In the genomic region with DNA sequence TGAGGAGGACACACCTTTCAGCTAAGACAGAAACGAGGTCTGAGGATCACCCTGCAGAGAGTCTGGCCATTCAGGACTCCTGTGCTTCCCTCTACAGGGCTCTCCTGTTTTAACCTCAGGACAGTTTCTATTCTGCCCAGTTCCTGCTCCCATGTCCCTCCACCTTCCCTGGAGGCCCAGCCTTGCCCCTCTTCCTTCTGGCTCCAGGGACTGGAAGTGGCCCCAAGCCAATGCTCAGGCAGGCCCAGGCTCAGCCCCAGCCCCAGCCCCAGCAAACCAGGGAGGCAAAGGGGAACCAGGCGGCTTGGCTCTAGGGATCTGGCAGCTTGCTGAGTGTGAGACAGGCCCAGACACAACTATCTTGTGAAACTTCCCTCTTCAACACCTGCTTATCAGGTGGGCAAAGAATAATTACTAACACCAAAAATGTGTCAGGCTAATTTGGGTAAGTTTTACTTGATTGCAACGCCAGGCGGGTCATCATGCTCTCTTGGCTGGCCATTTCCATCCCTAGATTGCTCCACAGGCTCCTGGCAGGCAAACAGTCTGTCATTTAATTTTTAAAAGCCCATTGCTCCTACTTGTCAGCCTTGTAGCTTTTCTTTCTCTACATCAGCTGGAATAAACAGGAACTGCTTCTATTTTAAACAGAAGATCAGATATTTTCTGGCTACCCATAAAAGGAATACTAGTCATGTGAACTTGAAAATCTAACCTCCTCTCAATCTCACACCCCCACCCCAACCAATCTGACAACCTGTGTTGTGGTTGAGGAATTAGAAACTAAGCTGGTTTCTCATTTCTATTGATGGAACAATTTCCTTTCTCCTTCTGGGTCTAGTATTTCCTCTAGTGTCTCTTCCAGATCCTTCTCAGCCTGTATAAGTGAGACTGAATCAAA, we compare ENCODE assay signal across 12 cellular contexts. TPM values are rescaled to one million over a fixed set of nuclear protein-coding genes. Genes with fewer than 3 reads are reported as not detected.
DNase-seq lines count a peak whose midpoint lies in the region; ATAC-seq, FAIRE-seq and TF ChIP-seq lines count a peak whose summit lies in the region.
"Had no signal": no experiment of that assay in that cellular context is flagged by ENCODE, and none has a peak within 500 bp of the region (broad histone marks: within the 10 kb centered on the region; RNA-seq: fewer than 3 reads in every experiment).

No MANE protein-coding gene starts in this region.

- no TSS peak for BruUV-seq in K562 (replicated peaks; lab: Mats Ljungman, UMichigan)

- TF ChIP-seq RAD21 in K562 (CRISPR knock-in tag; conservative IDR thresholded peaks at IDR 0.05 in 1 of 2, IDR thresholded peaks at IDR 0.05 in 1 of 2), result peak in 1 of 2 experiments; percentile 22; a peak in 1 of 4 replicates

- in situ Hi-C loops in K562 (cut with MboI), result no loop called here

- no peaks in the 10 kb centered on the region; the same call in 1 of the 2 replicates for H3K9me3 ChIP-seq in K562 (replicated peaks; ENCODE audit: control insufficient read depth, insufficient read depth, low read depth, low read length)
- H3K9me3 ChIP-seq in right lobe of liver, result no peaks in the 10 kb centered on the region
- H3K9me3 ChIP-seq: HAP-1 had no signal

- no peaks in the 10 kb centered on the region for H3K9me1 ChIP-seq in K562 (ENCODE audit: control insufficient read depth, insufficient read depth, low read length)

- no peak for FAIRE-seq in K562 (lab: Jason Lieb, UNC)

- no peak overlapping the region for H2AFZ ChIP-seq in K562 (ENCODE audit: low read depth, low read length)

- POLR2A ChIA-PET in K562 (lab: Yijun Ruan, JAX), result interaction anchor here (0.6 to 0.8 kb wide), 3 partner anchors 10 to 425 kb away, joined by 3 read pairs; no protein-coding TSS in a partner anchor

- TF ChIP-seq CTCF in K562 (IDR thresholded peaks at IDR 0.05 in 2 of 3, conservative IDR thresholded peaks at IDR 0.05 in 1 of 3; ENCODE audit: insufficient read depth in 2 of 3, low read depth in 1 of 3, low read length in 3 of 3) (no peak; a peak in 1 of 6 replicates), right lobe of liver (IDR thresholded peaks at IDR 0.05) (no peak)

- H3K27ac ChIP-seq in K562 (ENCODE audit: extremely low read depth, low read depth, low read length), result no peak overlapping the region
- no peak overlapping the region for H3K27ac ChIP-seq in right lobe of liver

- H4K20me1 ChIP-seq in K562 (replicated peaks; ENCODE audit: control insufficient read depth, insufficient read depth, low read length), result no peaks in the 10 kb centered on the region

- H3K36me3 ChIP-seq in K562 (ENCODE audit: control insufficient read depth, insufficient read depth, low read length), result peaks cover 6% of the 10 kb centered on the region; the same call in 2 of the 3 replicates
- peaks cover 0 to 4% (median under 1%) of the 10 kb centered on the region in 4 donors for H3K36me3 ChIP-seq in right lobe of liver

- no peaks in the 10 kb centered on the region for H3K79me2 ChIP-seq in K562 (ENCODE audit: control insufficient read depth, insufficient read depth, low read length)

- H3K4me1 ChIP-seq in K562 (replicated peaks in 1 of 2; ENCODE audit: control insufficient read depth in 2 of 2, insufficient read depth in 2 of 2, low read length in 2 of 2), result peaks cover 7 to 18% of the 10 kb centered on the region in 2 experiments; a peak in 4 of 5 replicates
- no peaks in the 10 kb centered on the region for H3K4me1 ChIP-seq in right lobe of liver
- H3K4me1 ChIP-seq: HAP-1 had no signal

- no peak overlapping the region; a peak in 1 of 4 replicates for H3K9ac ChIP-seq in K562 (ENCODE audit: insufficient read depth in 1 of 2, low read depth in 2 of 2, low read length in 2 of 2)

- ATAC-seq in K562 (peak; percentile 74), right lobe of liver (peak; percentile 18 to 49 (median 32)), HG03196 (IDR thresholded peaks at IDR 0.05; ENCODE audit: unreplicated experiment) (no peak)

- DNase-seq in ELF-1 (ENCODE audit: low read depth, low spot score), result peak; percentile 16
- DNase-seq in Jurkat, Clone E6-1 (ENCODE audit: low read depth, low spot score), result peak; percentile 27
- DNase-seq in K562 (ENCODE audit: extremely low read depth in 1 of 4, low spot score in 3 of 4), result peak in 1 of 4 experiments; percentile 2
- DNase-seq in right lobe of liver, result no peak
- DNase-seq in amygdala (lab: John Stamatoyannopoulos, UW), result no peak
- DNase-seq in central memory CD4-positive, alpha-beta T cell, result no peak
- DNase-seq in posterior cingulate gyrus, result no peak
- DNase-seq: effector CD4-positive, alpha-beta T cell had no signal

- no peak overlapping the region for H3K4me2 ChIP-seq in K562 (ENCODE audit: insufficient read depth, low read length)

- TF ChIP-seq EP300 in K562 (IDR thresholded peaks at IDR 0.05; ENCODE audit: low read length), result no peak

- 68% methylated on average over 2 of the region's 4 CpGs for WGBS in K562 (ENCODE audit: insufficient coverage, low coverage, missing lambda C conversion rate)
- 73% methylated on average over 4 of the region's 4 CpGs for WGBS in right lobe of liver (ENCODE audit: insufficient coverage, low coverage, low lambda C conversion rate, missing lambda C conversion rate)

- CTCF ChIA-PET in K562 (lab: Yijun Ruan, JAX; ENCODE audit: low intra/inter-chr PET ratio), result no interaction called here

- intact Hi-C loops in K562 (cut with micrococcal nuclease), result no loop called here
- intact Hi-C loops in right lobe of liver (cut with DNase I), result no loop called here
- intact Hi-C loops in posterior cingulate gyrus (cut with DNase I), result no loop called here

- no peak for TF ChIP-seq POLR2A in K562 (conservative IDR thresholded peaks at IDR 0.05)
- no peak for TF ChIP-seq POLR2A in right lobe of liver (IDR thresholded peaks at IDR 0.05)

- no peaks in the 10 kb centered on the region for H3K27me3 ChIP-seq in K562 (ENCODE audit: control insufficient read depth in 2 of 2, insufficient read depth in 2 of 2, low read length in 2 of 2)
- H3K27me3 ChIP-seq in right lobe of liver, result no peaks in the 10 kb centered on the region

- no peak overlapping the region for H3K4me3 ChIP-seq in Jurkat, Clone E6-1 (ENCODE audit: low read length)
- H3K4me3 ChIP-seq in K562, result no peak overlapping the region
- H3K4me3 ChIP-seq in right lobe of liver, result no peak overlapping the region
- H3K4me3 ChIP-seq: HAP-1 had no signal

TF ChIP-seq in K562, 482 proteins besides CTCF, POLR2A, EP300 and RAD21:
- TF ChIP-seq WHSC1 (IDR thresholded peaks at IDR 0.05; ENCODE audit: low read length) (no peak), ILK (tag; IDR thresholded peaks at IDR 0.05; ENCODE audit: borderline replicate concordance, low read depth) (no peak), SP2 (IDR thresholded peaks at IDR 0.05; ENCODE audit: extremely low read depth, low read depth, low read length, poor library complexity, severe bottlenecking) (no peak), RNF2 (IDR thresholded peaks at IDR 0.05) (no peak), ZNF12 (CRISPR knock-in tag; IDR thresholded peaks at IDR 0.05) (no peak), LARP7 (IDR thresholded peaks at IDR 0.05) (no peak), ZNF347 (CRISPR knock-in tag; IDR thresholded peaks at IDR 0.05; ENCODE audit: low read depth) (no peak)

RNA-seq across cellular contexts. Expression of a gene that starts 33.5 kb away (rescaled TPM):
- polyA plus RNA-seq in Jurkat, Clone E6-1 (2012; ENCODE audit: insufficient read depth, insufficient read length), result not detected
- total RNA-seq in K562 (2011; cell fraction: chromatin; rRNA removed; ENCODE audit: low replicate concordance), result 0.19 TPM in 1 of 2 replicates, not detected in the other
- total RNA-seq in K562 (2011; cell fraction: nucleolus; rRNA removed), result 0.17 TPM in 1 of 2 replicates, not detected in the other
- not detected in 2 replicates for total RNA-seq in K562 (2011; cell fraction: nucleoplasm; rRNA removed)
- total RNA-seq in K562 (2014; rRNA removed) (0.20 and 0.41 TPM in 2 replicates), K562 (2014; rRNA removed; fragmentation: Illumina TruSeq; extraction: Trizol) (0.22 and 0.32 TPM in 2 replicates), K562 (2015; rRNA removed; fragmentation: Illumina TruSeq; extraction: Trizol) (0.23 and 0.58 TPM in 2 replicates), K562 (2021) (0.20 and 0.35 TPM in 2 replicates), right lobe of liver (under 1 TPM in 1 of 6 experiments, not detected in 5; 0.20 TPM)
- polyA plus RNA-seq in K562 (2011; rRNA removed) (0.05 and 1.2 TPM in 2 replicates), K562 (2014; fragmentation: Illumina TruSeq; extraction: Trizol) (0.27 and 0.53 TPM in 2 replicates), K562 (2014; fragmentation: Nextera tagmentation; extraction: Ambion mirVana) (under 1 TPM; 0.51 to 0.96 TPM), K562 (2014; rRNA removed) (0.05 and 0.64 TPM in 2 replicates)
- 0.13 and 0.48 TPM in 2 replicates for polyA plus RNA-seq in K562 (2011; cell fraction: cytosol; rRNA removed)
- polyA plus RNA-seq in K562 (2011; cell fraction: nucleus; rRNA removed), result 0.44 TPM in 1 of 2 replicates, not detected in the other
- polyA plus RNA-seq in K562 (2012), result 0.38 TPM in 1 of 2 replicates, not detected in the other
- polyA minus RNA-seq in K562 (2011; rRNA and poly(A)+ RNA removed), result 0.12 and 0.81 TPM in 2 replicates
- not detected in 2 replicates for polyA minus RNA-seq in K562 (2011; cell fraction: cytosol; rRNA and poly(A)+ RNA removed)
- 0.40 TPM in 1 of 2 replicates, not detected in the other for polyA minus RNA-seq in K562 (2011; cell fraction: nucleus; rRNA and poly(A)+ RNA removed)
- total RNA-seq: HT1080; T-helper 2 cell treated with Interferon-gamma antibody and Interleukin-4, amounts not matched to agents 100 ng/mL and 5 ng/mL, for 36 hours had no signal

RNA-seq across cellular contexts. Expression of a gene that starts 33.8 kb away (rescaled TPM):
- 8.5 TPM for polyA plus RNA-seq in Jurkat, Clone E6-1 (2012; ENCODE audit: insufficient read depth, insufficient read length)
- 10.1 and 22.7 TPM in 2 replicates for total RNA-seq in K562 (2011; cell fraction: chromatin; rRNA removed; ENCODE audit: low replicate concordance)
- 9.2 and 9.8 TPM in 2 replicates for total RNA-seq in K562 (2011; cell fraction: nucleolus; rRNA removed)
- total RNA-seq in K562 (2011; cell fraction: nucleoplasm; rRNA removed), result 15.0 and 23.0 TPM in 2 replicates
- total RNA-seq in K562 (2014; rRNA removed), result 8.2 and 14.0 TPM in 2 replicates
- 13.0 and 14.2 TPM in 2 replicates for total RNA-seq in K562 (2014; rRNA removed; fragmentation: Illumina TruSeq; extraction: Trizol)
- 11.2 and 12.8 TPM in 2 replicates for total RNA-seq in K562 (2015; rRNA removed; fragmentation: Illumina TruSeq; extraction: Trizol)
- total RNA-seq in K562 (2021), result 10.2 and 13.1 TPM in 2 replicates
- polyA plus RNA-seq in K562 (2011; rRNA removed), result 10.9 and 12.2 TPM in 2 replicates
- 2.1 and 6.4 TPM in 2 replicates for polyA plus RNA-seq in K562 (2011; cell fraction: cytosol; rRNA removed)
- polyA plus RNA-seq in K562 (2011; cell fraction: nucleus; rRNA removed), result 6.1 and 9.6 TPM in 2 replicates
- 8.4 and 8.7 TPM in 2 replicates for polyA plus RNA-seq in K562 (2012)
- 8.8 and 10.1 TPM in 2 replicates for polyA plus RNA-seq in K562 (2014; fragmentation: Illumina TruSeq; extraction: Trizol)
- 10 to 100 TPM; 14.9 to 17.8 TPM for polyA plus RNA-seq in K562 (2014; fragmentation: Nextera tagmentation; extraction: Ambion mirVana)
- 11.7 and 12.5 TPM in 2 replicates for polyA plus RNA-seq in K562 (2014; rRNA removed)
- polyA minus RNA-seq in K562 (2011; rRNA and poly(A)+ RNA removed), result 12.7 and 14.2 TPM in 2 replicates
- 5.4 and 10.1 TPM in 2 replicates for polyA minus RNA-seq in K562 (2011; cell fraction: cytosol; rRNA and poly(A)+ RNA removed)
- polyA minus RNA-seq in K562 (2011; cell fraction: nucleus; rRNA and poly(A)+ RNA removed), result 6.3 and 11.2 TPM in 2 replicates
- total RNA-seq in right lobe of liver, result 10 to 100 TPM in 2 of 6 experiments, 1 to 10 TPM in 4; 7.8 to 10.9 (median 8.9) TPM

Comparison
In these comparisons a context has a peak if more than half of its experiments do, and no peak if none do; other contexts are left out.
1. DNase-seq: peak in ELF-1 (single experiment) and Jurkat, Clone E6-1 (single experiment); none in right lobe of liver (0 of 3), amygdala (0 of 56), central memory CD4-positive, alpha-beta T cell (single experiment) and posterior cingulate gyrus (0 of 10).